In the genomic region with DNA sequence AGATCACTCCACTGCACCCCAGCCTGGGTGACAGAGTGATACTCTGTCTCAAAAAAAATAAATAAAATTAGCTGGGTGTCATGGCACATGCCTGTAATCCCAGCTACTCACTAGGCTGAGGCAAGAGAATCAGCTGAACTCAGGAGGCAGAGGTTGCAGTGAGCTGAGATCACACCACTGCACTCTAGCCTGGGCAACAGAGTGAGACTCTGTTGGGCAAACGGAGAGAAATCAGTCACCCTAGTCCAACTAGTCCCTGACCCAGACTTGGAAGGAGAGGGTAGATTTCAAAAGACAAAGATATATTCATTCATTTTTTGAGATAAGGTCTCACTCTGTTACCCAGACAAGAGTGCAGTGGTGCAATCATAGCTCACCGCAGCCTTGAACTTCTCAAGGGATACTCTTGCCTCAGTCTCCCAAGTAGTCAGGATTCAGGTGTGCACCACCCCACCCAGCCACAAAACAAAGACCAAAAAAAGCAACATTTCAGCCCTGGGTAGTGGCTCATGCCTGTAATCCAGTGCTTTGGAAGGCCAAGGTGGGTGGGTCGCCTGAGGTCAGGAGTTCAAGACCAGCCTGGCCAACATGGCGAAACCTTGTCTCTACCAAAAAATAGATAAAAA, we compare ENCODE assay signal across 33 cellular contexts.
"Had no signal": no experiment of that assay in that cellular context is flagged by ENCODE, and none has a peak within 500 bp of the region (broad histone marks: within the 10 kb centered on the region; RNA-seq: fewer than 3 reads in every experiment).

No MANE protein-coding gene starts in this region.

- H3K36me3 Mint-ChIP-seq: activated naive CD4-positive, alpha-beta T cell treated with anti-CD3 and anti-CD28 coated beads, Interleukin-2, amount 10 ng/mL, durations not matched to agents 7 days and 5 days; activated naive CD8-positive, alpha-beta T cell had no signal

- H3K27ac Mint-ChIP-seq: activated CD4-positive, alpha-beta T cell treated with anti-CD3 and anti-CD28 coated beads, Interleukin-2, amount 10 ng/mL, durations not matched to agents 7 days and 5 days; activated CD8-positive, alpha-beta T cell treated with anti-CD3 and anti-CD28 coated beads, Interleukin-2, amount 10 ng/mL, durations not matched to agents 7 days and 5 days; activated naive CD4-positive, alpha-beta T cell treated with anti-CD3 and anti-CD28 coated beads, Interleukin-2, amount 10 ng/mL, durations not matched to agents 7 days and 5 days; activated naive CD8-positive, alpha-beta T cell; activated naive CD8-positive, alpha-beta T cell treated with anti-CD3 and anti-CD28 coated beads, Interleukin-2, amount 50 U/mL, for 24 hours; activated T-cell treated with anti-CD3 and anti-CD28 coated beads, Interleukin-2, amount 50 U/mL, for 24 hours had no signal

- H3K36me3 ChIP-seq: brain microvascular endothelial cell, cardiac muscle cell, MG63 had no signal

- H3K4me3 ChIP-seq: cardiac muscle cell, MG63, PC-9 had no signal

- H3K9me3 Mint-ChIP-seq: activated CD4-positive, alpha-beta T cell treated with anti-CD3 and anti-CD28 coated beads, Interleukin-2, amount 10 ng/mL, durations not matched to agents 7 days and 5 days; activated naive CD4-positive, alpha-beta T cell treated with anti-CD3 and anti-CD28 coated beads, Interleukin-2, amount 10 ng/mL, durations not matched to agents 7 days and 5 days; activated naive CD8-positive, alpha-beta T cell treated with anti-CD3 and anti-CD28 coated beads, Interleukin-2, amount 50 U/mL, for 24 hours; activated T-cell treated with anti-CD3 and anti-CD28 coated beads, Interleukin-2, amount 50 U/mL, for 24 hours; central memory CD8-positive, alpha-beta T cell had no signal

- H3K27ac ChIP-seq: brain microvascular endothelial cell, cardiac muscle cell, PC-9, RWPE1, VCaP had no signal

- H3K27me3 Mint-ChIP-seq: activated CD4-positive, alpha-beta T cell treated with anti-CD3 and anti-CD28 coated beads, Interleukin-2, amount 10 ng/mL, durations not matched to agents 7 days and 5 days; activated naive CD4-positive, alpha-beta T cell treated with anti-CD3 and anti-CD28 coated beads, Interleukin-2, amount 10 ng/mL, durations not matched to agents 7 days and 5 days; activated naive CD8-positive, alpha-beta T cell; activated naive CD8-positive, alpha-beta T cell treated with anti-CD3 and anti-CD28 coated beads, Interleukin-2, amount 50 U/mL, for 24 hours; activated T-cell treated with anti-CD3 and anti-CD28 coated beads, Interleukin-2, amount 50 U/mL, for 24 hours; central memory CD8-positive, alpha-beta T cell had no signal

- DNase-seq: activated CD4-positive, alpha-beta T cell treated with anti-CD3 and anti-CD28 coated beads for 1 hour; activated CD4-positive, alpha-beta T cell treated with anti-CD3 and anti-CD28 coated beads, Interleukin-2, amount 10 ng/mL, durations not matched to agents 7 days and 5 days; activated CD4-positive, alpha-beta T cell treated with anti-CD3 and anti-CD28 coated beads, Interleukin-2, amount 50 U/mL, for 48 hours; activated CD4-positive, CD25-positive, alpha-beta regulatory T cell; activated CD8-positive, alpha-beta T cell treated with anti-CD3 and anti-CD28 coated beads, Interleukin-2, amount 10 ng/mL, durations not matched to agents 7 days and 5 days; activated naive CD4-positive, alpha-beta T cell treated with anti-CD3 and anti-CD28 coated beads, Interleukin-2, amount 10 ng/mL, durations not matched to agents 7 days and 5 days; activated naive CD8-positive, alpha-beta T cell treated with anti-CD3 and anti-CD28 coated beads, Interleukin-2, amount 50 U/mL, for 24 hours; activated T-cell treated with anti-CD3 and anti-CD28 coated beads, Interleukin-2, amount 50 U/mL, for 24 hours; amniotic stem cell; aorta; brain microvascular endothelial cell; Kasumi-1; MG63; NCI-H1048; NCI-H1105 treated with DMSO at 0.1 percent for 48 hours; NCI-H1436; NCI-H1694; NCI-H1930; NCI-H345; NCI-H524 treated with DMSO at 0.1 percent for 48 hours; PC-9; SIG-M5; SW 1271; T-helper 1 cell; T-helper 2 cell; T-helper 9 cell had no signal

- H3K9me3 ChIP-seq: MG63 had no signal

- H2AFZ ChIP-seq: PC-9 had no signal

- H3K4me3 Mint-ChIP-seq: activated CD4-positive, alpha-beta T cell treated with anti-CD3 and anti-CD28 coated beads, Interleukin-2, amount 10 ng/mL, durations not matched to agents 7 days and 5 days; activated CD8-positive, alpha-beta T cell treated with anti-CD3 and anti-CD28 coated beads, Interleukin-2, amount 10 ng/mL, durations not matched to agents 7 days and 5 days; activated naive CD4-positive, alpha-beta T cell treated with anti-CD3 and anti-CD28 coated beads, Interleukin-2, amount 10 ng/mL, durations not matched to agents 7 days and 5 days; activated naive CD8-positive, alpha-beta T cell; activated naive CD8-positive, alpha-beta T cell treated with anti-CD3 and anti-CD28 coated beads, Interleukin-2, amount 50 U/mL, for 24 hours; activated T-cell treated with anti-CD3 and anti-CD28 coated beads, Interleukin-2, amount 50 U/mL, for 24 hours; central memory CD8-positive, alpha-beta T cell had no signal

- ATAC-seq: activated CD8-positive, alpha-beta T cell treated with anti-CD3 and anti-CD28 coated beads, Interleukin-2, amount 10 ng/mL, durations not matched to agents 7 days and 5 days; activated naive CD8-positive, alpha-beta T cell treated with anti-CD3 and anti-CD28 coated beads, Interleukin-2, amount 50 U/mL, for 24 hours; Right ventricle myocardium inferior; SK-N-SH treated with all-trans-retinoic acid at 6 μM for 48 hours had no signal

- H3K27me3 ChIP-seq: brain microvascular endothelial cell, cardiac muscle cell, MG63 had no signal

- H3K4me2 ChIP-seq: PC-9 had no signal
